ENCODE assay signal across 8 cellular contexts in the genomic region with DNA sequence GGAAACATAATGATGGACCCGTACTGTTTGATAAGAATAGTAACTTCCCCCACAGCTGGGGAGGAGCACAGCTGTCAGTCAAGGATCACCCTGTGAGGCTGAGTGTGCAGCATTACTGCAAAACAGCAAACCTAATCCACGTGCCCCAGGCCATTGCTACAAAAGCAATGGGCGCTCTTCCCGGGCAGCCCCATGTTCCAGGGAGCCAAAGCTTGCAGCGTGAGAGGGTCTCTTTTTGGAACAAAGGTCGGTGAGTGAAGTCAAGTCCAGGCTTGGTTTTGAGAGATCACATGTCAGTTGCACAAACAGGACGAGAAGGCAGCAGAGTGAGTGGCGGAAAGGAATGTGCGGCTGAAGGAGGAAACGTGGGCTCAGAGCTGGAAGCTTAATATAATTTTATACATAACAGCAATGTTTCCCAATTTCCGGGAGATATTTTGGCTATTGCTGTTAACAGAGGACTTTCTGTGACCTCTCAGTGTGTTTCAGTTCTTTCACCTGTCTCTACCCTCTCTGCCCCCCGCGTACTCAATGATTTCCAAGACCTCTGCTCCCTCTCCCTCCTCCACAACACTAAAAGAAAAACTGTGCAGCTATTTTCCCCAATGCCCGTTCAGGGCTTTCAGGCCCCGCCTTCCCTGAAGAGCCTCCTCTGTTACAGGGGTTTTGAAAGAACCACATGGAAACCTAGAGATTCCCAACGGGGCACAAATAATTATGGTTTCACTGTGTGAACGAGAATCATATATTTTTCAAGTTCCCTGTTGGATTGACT.
A peak's percentile ranks its signal among the peaks of the same experiment; 100 is the strongest.
DNase-seq lines count a peak whose midpoint lies in the region; ATAC-seq and TF ChIP-seq lines count a peak whose summit lies in the region.

No MANE protein-coding gene starts in this region.

- peak overlapping the region in 6 of 7 donors; percentile 26 to 82 (median 56) for H3K27ac Mint-ChIP-seq in CD14-positive monocyte
- no peak overlapping the region for H3K27ac Mint-ChIP-seq in naive thymus-derived CD4-positive, alpha-beta T cell

- H3K4me2 ChIP-seq in mammary epithelial cell (ENCODE audit: insufficient read depth, low read depth, low read length): peak overlapping the region; percentile 78

- DNase-seq in CD14-positive monocyte (ENCODE audit: low spot score) (no peak), KBM-7 (peak; percentile 86), mammary epithelial cell (peak; percentile 63), NCI-H2029 (lab: John Stamatoyannopoulos, UW) (no peak)
- no peak for DNase-seq in naive thymus-derived CD4-positive, alpha-beta T cell

- no TSS peak for BruUV-seq in mammary epithelial cell (replicated peaks; lab: Mats Ljungman, UMichigan)

- peak overlapping the region; percentile 30 for H3K27ac ChIP-seq in mammary epithelial cell (ENCODE audit: insufficient read depth, low read depth, low read length)
- no peak overlapping the region for H3K27ac ChIP-seq in naive thymus-derived CD4-positive, alpha-beta T cell (ENCODE audit: low read depth, low read length)

- no peaks in the 10 kb centered on the region for H3K79me2 ChIP-seq in mammary epithelial cell (ENCODE audit: insufficient read depth, low read length)

- in situ Hi-C loops in KBM-7 (cut with MboI; ENCODE audit: low pct_unique_long_range_greater_than_20kb, low sequenced_read_pairs) (no loop called here), mammary epithelial cell (cut with MboI; ENCODE audit: low sequenced_read_pairs in 2 of 2) (no loop called here)

- H4K20me1 ChIP-seq in mammary epithelial cell (ENCODE audit: insufficient read depth, low read length): no peaks in the 10 kb centered on the region

- peak; percentile 38 for ATAC-seq in naive thymus-derived CD4-positive, alpha-beta T cell
- no peak for ATAC-seq in GM18858 (IDR thresholded peaks at IDR 0.05; ENCODE audit: unreplicated experiment)
- ATAC-seq in GM19397 (IDR thresholded peaks at IDR 0.05; ENCODE audit: unreplicated experiment): no peak
- no peak for ATAC-seq in HG03095 (IDR thresholded peaks at IDR 0.05; ENCODE audit: unreplicated experiment)

- intact Hi-C loops in CD14-positive monocyte (cut with micrococcal nuclease) (no loop called here), mammary epithelial cell (cut with micrococcal nuclease) (no loop called here)
- intact Hi-C loops in naive thymus-derived CD4-positive, alpha-beta T cell (cut with micrococcal nuclease): no loop called here

- H3K4me1 Mint-ChIP-seq in CD14-positive monocyte: peaks cover 35% of the 10 kb centered on the region
- H3K4me1 Mint-ChIP-seq in naive thymus-derived CD4-positive, alpha-beta T cell: peaks cover 12 to 14% (median 13%) of the 10 kb centered on the region in 7 donors

- TF ChIP-seq CTCF in CD14-positive monocyte (IDR thresholded peaks at IDR 0.05): no peak
- no peak for TF ChIP-seq CTCF in mammary epithelial cell (conservative IDR thresholded peaks at IDR 0.05 in 1 of 2, IDR thresholded peaks at IDR 0.05 in 1 of 2; ENCODE audit: extremely low read depth in 1 of 2, insufficient read depth in 1 of 2, low read depth in 1 of 2, low read length in 2 of 2)

- H3K4me3 ChIP-seq in mammary epithelial cell (replicated peaks in 1 of 3; ENCODE audit: insufficient read depth in 1 of 3, low read depth in 2 of 3, low read length in 3 of 3): peak overlapping the region in 2 of 3 experiments; percentile 11 to 29
- H3K4me3 ChIP-seq in naive thymus-derived CD4-positive, alpha-beta T cell (ENCODE audit: low read length): no peak overlapping the region

- H3K27me3 Mint-ChIP-seq in CD14-positive monocyte (ENCODE audit: low read depth in 3 of 3): peaks cover 0 to 2% (median 0%) of the 10 kb centered on the region in 3 donors
- peaks cover 27 to 56% (median 41%) of the 10 kb centered on the region in 5 donors for H3K27me3 Mint-ChIP-seq in naive thymus-derived CD4-positive, alpha-beta T cell

- H3K9me3 ChIP-seq in mammary epithelial cell (replicated peaks; ENCODE audit: insufficient read depth, low read length): no peaks in the 10 kb centered on the region
- no peaks in the 10 kb centered on the region for H3K9me3 ChIP-seq in naive thymus-derived CD4-positive, alpha-beta T cell (ENCODE audit: control insufficient read depth in 2 of 3, low read length in 3 of 3)

- dilution Hi-C loops in mammary epithelial cell (cut with HindIII; ENCODE audit: low sequenced_read_pairs): loop anchor here (5.0 kb wide), 1 partner anchor 43 kb away; no protein-coding TSS in a partner anchor

- no peaks in the 10 kb centered on the region for H3K36me3 Mint-ChIP-seq in CD14-positive monocyte
- H3K36me3 Mint-ChIP-seq in naive thymus-derived CD4-positive, alpha-beta T cell: peaks cover 0 to 3% (median 0%) of the 10 kb centered on the region in 5 donors

- peak overlapping the region; percentile 94 for H2AFZ ChIP-seq in mammary epithelial cell (ENCODE audit: low read depth, low read length)

- H3K36me3 ChIP-seq in mammary epithelial cell (ENCODE audit: insufficient read depth, low read length): no peaks in the 10 kb centered on the region
- no peaks in the 10 kb centered on the region for H3K36me3 ChIP-seq in naive thymus-derived CD4-positive, alpha-beta T cell (ENCODE audit: control insufficient read depth in 2 of 3, insufficient read depth in 3 of 3, low read length in 3 of 3)

- peaks cover 14% of the 10 kb centered on the region for H3K4me1 ChIP-seq in mammary epithelial cell (ENCODE audit: insufficient read depth, low read length)
- no peaks in the 10 kb centered on the region for H3K4me1 ChIP-seq in naive thymus-derived CD4-positive, alpha-beta T cell (ENCODE audit: control insufficient read depth in 2 of 2, insufficient read depth in 2 of 2, low read length in 2 of 2)

- H3K9ac ChIP-seq in mammary epithelial cell (ENCODE audit: insufficient read depth, low read length): no peak overlapping the region

- WGBS in mammary epithelial cell (ENCODE audit: low coverage, missing lambda C conversion rate): 11% methylated on average over 16 of the region's 17 CpGs

- peaks cover 0 to 6% (median 0%) of the 10 kb centered on the region in 7 donors for H3K9me3 Mint-ChIP-seq in CD14-positive monocyte
- peaks cover 0 to 2% (median 0%) of the 10 kb centered on the region in 11 donors for H3K9me3 Mint-ChIP-seq in naive thymus-derived CD4-positive, alpha-beta T cell

- CTCF ChIA-PET in mammary epithelial cell (lab: Charles Lee; ENCODE audit: low non-redundant PET): interaction anchor here (0.6 kb wide), 1 partner anchor 140 kb away, joined by 3 read pairs; no protein-coding TSS in a partner anchor
- CTCF ChIA-PET in naive thymus-derived CD4-positive, alpha-beta T cell (lab: Charles Lee): no interaction called here

- H3K27me3 ChIP-seq in mammary epithelial cell (ENCODE audit: insufficient read depth, low read length): no peaks in the 10 kb centered on the region
- H3K27me3 ChIP-seq in naive thymus-derived CD4-positive, alpha-beta T cell (ENCODE audit: control insufficient read depth in 2 of 2, insufficient read depth in 2 of 2, low read length in 2 of 2): no peaks in the 10 kb centered on the region

- H3K4me3 Mint-ChIP-seq in CD14-positive monocyte: peak overlapping the region; percentile 88 to 98
- H3K4me3 Mint-ChIP-seq in naive thymus-derived CD4-positive, alpha-beta T cell: peak overlapping the region in 8 of 10 donors; percentile 14 to 60 (median 52)

- POLR2A ChIA-PET in naive thymus-derived CD4-positive, alpha-beta T cell (lab: Charles Lee): no interaction called here

Comparison
In these comparisons a context has a peak if more than half of its experiments do, and no peak if none do; other contexts are left out.
1. DNase-seq: peak in KBM-7 (single experiment) and mammary epithelial cell (single experiment); none in CD14-positive monocyte (single experiment), naive thymus-derived CD4-positive, alpha-beta T cell (0 of 9) and NCI-H2029 (single experiment).
2. H3K27ac Mint-ChIP-seq: peak in CD14-positive monocyte (6 of 7); none in naive thymus-derived CD4-positive, alpha-beta T cell (0 of 9).